ENCODE assay signal across 21 cellular contexts in the genomic region with DNA sequence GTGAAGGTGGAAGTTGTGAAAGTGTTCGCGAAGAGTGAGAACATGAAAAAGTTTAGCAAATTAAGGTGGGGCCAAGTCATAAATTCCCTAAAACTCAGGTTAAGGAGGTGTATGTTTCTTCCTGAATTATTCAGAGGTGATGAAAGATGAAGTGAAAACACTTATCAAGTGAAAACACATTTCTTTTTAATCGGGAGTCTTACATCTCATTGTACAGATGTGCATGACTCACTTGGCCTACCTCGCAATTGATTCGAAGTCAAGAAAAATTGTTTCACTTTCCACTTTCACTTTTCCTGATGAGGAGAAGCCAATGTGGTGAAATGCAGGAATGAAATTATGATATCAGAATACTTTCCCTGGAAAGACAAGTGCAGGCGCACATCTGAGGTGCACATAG.
DNase-seq lines count a peak whose midpoint lies in the region; ATAC-seq and TF ChIP-seq lines count a peak whose summit lies in the region.
"Had no signal": no experiment of that assay in that cellular context is flagged by ENCODE, and none has a peak within 500 bp of the region (broad histone marks: within the 10 kb centered on the region; RNA-seq: fewer than 3 reads in every experiment).

No MANE protein-coding gene starts in this region.

- no peak for TF ChIP-seq POLR2A in breast epithelium (IDR thresholded peaks at IDR 0.05)

- intact Hi-C loops in MCF 10A (cut with micrococcal nuclease) (no loop called here), breast epithelium (cut with DNase I; ENCODE audit: low total_unique reads) (no loop called here)

- H3K36me3 Mint-ChIP-seq in MCF 10A (ENCODE audit: insufficient read depth, unreplicated experiment) = no peaks in the 10 kb centered on the region
- H3K36me3 Mint-ChIP-seq: CD4-positive, CD25-positive, alpha-beta regulatory T cell; stimulated activated naive B cell treated with anti-CD40 and anti-IgM and Interleukin-4, amounts not matched to agents 10 μg/mL and 1 μg/mL and 100 μg/mL, for 72 hours; type B pancreatic cell had no signal

- no peak overlapping the region for H3K4me3 ChIP-seq in breast epithelium
- no peak overlapping the region for H3K4me3 ChIP-seq in astrocyte of the spinal cord (ENCODE audit: low read depth, low read length)
- H3K4me3 ChIP-seq: body of pancreas had no signal

- DNase-seq in MCF 10A (ENCODE audit: unreplicated experiment) = peak; percentile 24
- no peak for DNase-seq in breast epithelium (ENCODE audit: low spot score in 2 of 2)
- peak; percentile 10 for DNase-seq in astrocyte of the spinal cord (ENCODE audit: low read depth, low spot score)
- peak; percentile 15 for DNase-seq in glomerular visceral epithelial cell (ENCODE audit: extremely low spot score)
- no peak for DNase-seq in DMS 273 treated with DMSO at 0.1 percent for 48 hours (lab: John Stamatoyannopoulos, UW)
- DNase-seq in GM13976 (ENCODE audit: low spot score) = no peak
- no peak for DNase-seq in NCI-H69 (lab: John Stamatoyannopoulos, UW)
- DNase-seq: activated CD4-positive, alpha-beta T cell treated with anti-CD3 and anti-CD28 coated beads for 4 hours; activated CD8-positive, alpha-beta memory T cell treated with anti-CD3 and anti-CD28 coated beads, Interleukin-2, amount 50 U/mL, for 48 hours; activated naive CD4-positive, alpha-beta T cell; body of pancreas; CD4-positive, CD25-positive, alpha-beta regulatory T cell; DND-41; naive thymus-derived CD8-positive, alpha-beta T cell; NCI-H187 treated with DMSO at 0.1 percent for 48 hours; NCI-H510A; posterior cingulate gyrus; stimulated activated naive B cell treated with anti-CD40 and anti-IgM and Interleukin-4, amounts not matched to agents 10 μg/mL and 1 μg/mL and 100 μg/mL, for 72 hours; T1000 had no signal

- no peak overlapping the region for H3K27ac ChIP-seq in breast epithelium
- H3K27ac ChIP-seq: body of pancreas had no signal

- no peaks in the 10 kb centered on the region for H3K36me3 ChIP-seq in breast epithelium

- no peak for ATAC-seq in GM19035 (IDR thresholded peaks at IDR 0.05; ENCODE audit: unreplicated experiment)
- ATAC-seq: body of pancreas; naive thymus-derived CD8-positive, alpha-beta T cell; stimulated activated naive B cell treated with anti-CD40 and anti-IgM and Interleukin-4, amounts not matched to agents 10 μg/mL and 1 μg/mL and 100 μg/mL, for 72 hours had no signal

- H3K9me3 ChIP-seq in breast epithelium = peaks cover 0 to 2% of the 10 kb centered on the region in 2 donors
- H3K9me3 ChIP-seq: body of pancreas had no signal

- CTCF ChIA-PET in MCF 10A (lab: Yijun Ruan, JAX) = interaction anchor here (0.8 to 1.8 kb wide), 2 partner anchors 15 to 48 kb away, joined by 3 read pairs; no protein-coding TSS in a partner anchor

- H3K4me1 Mint-ChIP-seq in MCF 10A (ENCODE audit: insufficient read depth, unreplicated experiment) = peaks cover 6% of the 10 kb centered on the region
- H3K4me1 Mint-ChIP-seq: CD4-positive, CD25-positive, alpha-beta regulatory T cell; naive thymus-derived CD8-positive, alpha-beta T cell; stimulated activated naive B cell treated with anti-CD40 and anti-IgM and Interleukin-4, amounts not matched to agents 10 μg/mL and 1 μg/mL and 100 μg/mL, for 72 hours had no signal

- H3K27ac Mint-ChIP-seq in MCF 10A (ENCODE audit: low read depth, unreplicated experiment) = no peak overlapping the region
- H3K27ac Mint-ChIP-seq: CD4-positive, CD25-positive, alpha-beta regulatory T cell; naive thymus-derived CD8-positive, alpha-beta T cell; stimulated activated naive B cell treated with anti-CD40 and anti-IgM and Interleukin-4, amounts not matched to agents 10 μg/mL and 1 μg/mL and 100 μg/mL, for 72 hours; type B pancreatic cell had no signal

- H3K4me3 Mint-ChIP-seq in MCF 10A (ENCODE audit: unreplicated experiment) = peak overlapping the region; percentile 54
- H3K4me3 Mint-ChIP-seq: CD4-positive, CD25-positive, alpha-beta regulatory T cell; naive thymus-derived CD8-positive, alpha-beta T cell; stimulated activated naive B cell treated with anti-CD40 and anti-IgM and Interleukin-4, amounts not matched to agents 10 μg/mL and 1 μg/mL and 100 μg/mL, for 72 hours; type B pancreatic cell had no signal

- no peaks in the 10 kb centered on the region for H3K27me3 ChIP-seq in breast epithelium
- H3K27me3 ChIP-seq: body of pancreas had no signal

- peaks cover 4% of the 10 kb centered on the region for H3K9me3 Mint-ChIP-seq in MCF 10A (ENCODE audit: unreplicated experiment)
- H3K9me3 Mint-ChIP-seq: type B pancreatic cell had no signal

- no peaks in the 10 kb centered on the region for H3K27me3 Mint-ChIP-seq in MCF 10A (ENCODE audit: insufficient read depth, unreplicated experiment)
- H3K27me3 Mint-ChIP-seq: stimulated activated naive B cell treated with anti-CD40 and anti-IgM and Interleukin-4, amounts not matched to agents 10 μg/mL and 1 μg/mL and 100 μg/mL, for 72 hours; type B pancreatic cell had no signal

- in situ Hi-C loops in astrocyte of the spinal cord (cut with HindIII; ENCODE audit: low sequenced_read_pairs) = no loop called here
- in situ Hi-C loops in GM13976 (cut with MboI; ENCODE audit: low sequenced_read_pairs, unreplicated experiment) = no loop called here

- TF ChIP-seq CTCF in MCF 10A (IDR thresholded peaks at IDR 0.05; ENCODE audit: unreplicated experiment) (no peak), breast epithelium (IDR thresholded peaks at IDR 0.05) (no peak), astrocyte of the spinal cord (IDR thresholded peaks at IDR 0.05; ENCODE audit: low read depth, low read length) (no peak), GM13976 (IDR thresholded peaks at IDR 0.05; ENCODE audit: borderline replicate concordance, control extremely low read depth, extremely low read depth, insufficient read depth, missing control alignments) (no peak)

- BruUV-seq in MCF 10A (replicated peaks; lab: Mats Ljungman, UMichigan) = no TSS peak

- POLR2A ChIA-PET in MCF 10A (lab: Yijun Ruan, JAX) = interaction anchor here (0.7 to 2.7 kb wide), 5 partner anchors 8 to 36 kb away, joined by 3 to 8 read pairs (median 3); no protein-coding TSS in a partner anchor

- no peaks in the 10 kb centered on the region for H3K4me1 ChIP-seq in breast epithelium
- H3K4me1 ChIP-seq: body of pancreas had no signal

Comparison
In these comparisons a context has a peak if more than half of its experiments do, and no peak if none do; other contexts are left out.
1. DNase-seq: peak in MCF 10A (single experiment), astrocyte of the spinal cord (single experiment) and glomerular visceral epithelial cell (single experiment); none in breast epithelium (0 of 2), DMS 273 treated with DMSO at 0.1 percent for 48 hours (single experiment), GM13976 (single experiment) and NCI-H69 (single experiment).